ENCODE assay signal across 1 cellular context in genomic region chr4:158211288-158211687, GRCh38.
A peak's percentile ranks its signal among the peaks of the same experiment; 100 is the strongest.
TF ChIP-seq lines count a peak whose summit lies in the region.

No MANE protein-coding gene starts in this region.

TF ChIP-seq in K562, 482 proteins besides CTCF, POLR2A, EP300 and RAD21 (continued from another document and continues in another):
- TF ChIP-seq SPI1 (IDR thresholded peaks at IDR 0.05; ENCODE audit: borderline replicate concordance, low read depth, low read length): no peak
- no peak for TF ChIP-seq ZNF217 (CRISPR knock-in tag; IDR thresholded peaks at IDR 0.05)
- no peak for TF ChIP-seq ZNF561 (CRISPR knock-in tag; conservative IDR thresholded peaks at IDR 0.05)
- no peak for TF ChIP-seq HDAC6 (IDR thresholded peaks at IDR 0.05; ENCODE audit: low read depth, low read length)
- no peak for TF ChIP-seq E2F4 (CRISPR knock-in tag; IDR thresholded peaks at IDR 0.05; ENCODE audit: low read depth)
- TF ChIP-seq, protein P1, sequence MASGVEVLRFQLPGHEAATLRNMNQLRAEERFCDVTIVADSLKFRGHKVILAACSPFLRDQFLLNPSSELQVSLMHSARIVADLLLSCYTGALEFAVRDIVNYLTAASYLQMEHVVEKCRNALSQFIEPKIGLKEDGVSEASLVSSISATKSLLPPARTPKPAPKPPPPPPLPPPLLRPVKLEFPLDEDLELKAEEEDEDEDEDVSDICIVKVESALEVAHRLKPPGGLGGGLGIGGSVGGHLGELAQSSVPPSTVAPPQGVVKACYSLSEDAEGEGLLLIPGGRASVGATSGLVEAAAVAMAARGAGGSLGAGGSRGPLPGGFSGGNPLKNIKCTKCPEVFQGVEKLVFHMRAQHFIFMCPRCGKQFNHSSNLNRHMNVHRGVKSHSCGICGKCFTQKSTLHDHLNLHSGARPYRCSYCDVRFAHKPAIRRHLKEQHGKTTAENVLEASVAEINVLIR (CRISPR knock-in tag; IDR thresholded peaks at IDR 0.05): no peak
- no peak for TF ChIP-seq NCOA6 (IDR thresholded peaks at IDR 0.05)
- no peak for TF ChIP-seq NFXL1 (CRISPR knock-in tag; IDR thresholded peaks at IDR 0.05)
- no peak for TF ChIP-seq MECOM (CRISPR knock-in tag; IDR thresholded peaks at IDR 0.05)
- no peak for TF ChIP-seq MCM5 (IDR thresholded peaks at IDR 0.05; ENCODE audit: low read depth)
- peak; percentile 44 for TF ChIP-seq CBFA2T3 (IDR thresholded peaks at IDR 0.05)
- no peak for TF ChIP-seq NCOR1 (IDR thresholded peaks at IDR 0.05)
- TF ChIP-seq, protein P2, sequence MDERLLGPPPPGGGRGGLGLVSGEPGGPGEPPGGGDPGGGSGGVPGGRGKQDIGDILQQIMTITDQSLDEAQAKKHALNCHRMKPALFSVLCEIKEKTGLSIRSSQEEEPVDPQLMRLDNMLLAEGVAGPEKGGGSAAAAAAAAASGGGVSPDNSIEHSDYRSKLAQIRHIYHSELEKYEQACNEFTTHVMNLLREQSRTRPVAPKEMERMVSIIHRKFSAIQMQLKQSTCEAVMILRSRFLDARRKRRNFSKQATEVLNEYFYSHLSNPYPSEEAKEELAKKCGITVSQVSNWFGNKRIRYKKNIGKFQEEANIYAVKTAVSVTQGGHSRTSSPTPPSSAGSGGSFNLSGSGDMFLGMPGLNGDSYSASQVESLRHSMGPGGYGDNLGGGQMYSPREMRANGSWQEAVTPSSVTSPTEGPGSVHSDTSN (CRISPR knock-in tag; IDR thresholded peaks at IDR 0.05; ENCODE audit: low read depth): no peak
- TF ChIP-seq, protein P2 (tag; conservative IDR thresholded peaks at IDR 0.05; ENCODE audit: low read depth): no peak
- TF ChIP-seq DPF2 (IDR thresholded peaks at IDR 0.05): no peak; the same call in 1 of the 2 replicates
- no peak for TF ChIP-seq NFE2 (IDR thresholded peaks at IDR 0.05; ENCODE audit: low read depth)
- TF ChIP-seq SIRT6 (IDR thresholded peaks at IDR 0.05; ENCODE audit: low read depth, low read length): no peak
- peak; percentile 14 to 43; a peak in 1 of 4 replicates for TF ChIP-seq KDM1A (IDR thresholded peaks at IDR 0.05)
- TF ChIP-seq ZNF134 (CRISPR knock-in tag; conservative IDR thresholded peaks at IDR 0.05): no peak
- TF ChIP-seq RBM14 (IDR thresholded peaks at IDR 0.05; ENCODE audit: borderline replicate concordance, insufficient read depth, low read depth, low read length): no peak
- no peak for TF ChIP-seq RBBP5 (IDR thresholded peaks at IDR 0.05; ENCODE audit: borderline replicate concordance, insufficient read depth, low read length, poor library complexity, severe bottlenecking)
- TF ChIP-seq ZNF165 (CRISPR knock-in tag; IDR thresholded peaks at IDR 0.05; ENCODE audit: borderline replicate concordance): no peak
- no peak for TF ChIP-seq TFAM (CRISPR knock-in tag; conservative IDR thresholded peaks at IDR 0.05)
- no peak for TF ChIP-seq SMAD1 (IDR thresholded peaks at IDR 0.05; ENCODE audit: low read depth, low read length, partially characterized antibody)
- no peak for TF ChIP-seq RHOXF2B (CRISPR knock-in tag; conservative IDR thresholded peaks at IDR 0.05)
- TF ChIP-seq HOXB6 (CRISPR knock-in tag; IDR thresholded peaks at IDR 0.05; ENCODE audit: borderline replicate concordance): no peak
- no peak for TF ChIP-seq SIN3A (IDR thresholded peaks at IDR 0.05; ENCODE audit: borderline replicate concordance in 2 of 2, control insufficient read depth in 1 of 2, low read depth in 2 of 2, low read length in 2 of 2)
- TF ChIP-seq ZEB2 (IDR thresholded peaks at IDR 0.05): peak; percentile 90
- TF ChIP-seq TEAD4 (IDR thresholded peaks at IDR 0.05; ENCODE audit: low read length): peak; percentile 15; the same call in 1 of the 2 replicates
- no peak for TF ChIP-seq TEAD4 (CRISPR knock-in tag; IDR thresholded peaks at IDR 0.05; ENCODE audit: borderline replicate concordance)
- no peak for TF ChIP-seq ZNF124 (CRISPR knock-in tag; IDR thresholded peaks at IDR 0.05)
- no peak for TF ChIP-seq RNF219 (CRISPR knock-in tag; IDR thresholded peaks at IDR 0.05)
- no peak for TF ChIP-seq POLR3G (IDR thresholded peaks at IDR 0.05; ENCODE audit: extremely low read depth, insufficient read length, insufficient replicate concordance)
- TF ChIP-seq IFI16 (CRISPR knock-in tag; IDR thresholded peaks at IDR 0.05): no peak
- TF ChIP-seq, protein P3, sequence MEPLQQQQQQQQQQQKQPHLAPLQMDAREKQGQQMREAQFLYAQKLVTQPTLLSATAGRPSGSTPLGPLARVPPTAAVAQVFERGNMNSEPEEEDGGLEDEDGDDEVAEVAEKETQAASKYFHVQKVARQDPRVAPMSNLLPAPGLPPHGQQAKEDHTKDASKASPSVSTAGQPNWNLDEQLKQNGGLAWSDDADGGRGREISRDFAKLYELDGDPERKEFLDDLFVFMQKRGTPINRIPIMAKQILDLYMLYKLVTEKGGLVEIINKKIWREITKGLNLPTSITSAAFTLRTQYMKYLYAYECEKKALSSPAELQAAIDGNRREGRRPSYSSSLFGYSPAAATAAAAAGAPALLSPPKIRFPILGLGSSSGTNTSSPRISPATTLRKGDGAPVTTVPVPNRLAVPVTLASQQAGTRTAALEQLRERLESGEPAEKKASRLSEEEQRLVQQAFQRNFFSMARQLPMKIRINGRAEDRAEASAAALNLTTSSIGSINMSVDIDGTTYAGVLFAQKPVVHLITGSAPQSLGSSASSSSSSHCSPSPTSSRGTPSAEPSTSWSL (CRISPR knock-in tag; IDR thresholded peaks at IDR 0.05; ENCODE audit: borderline replicate concordance): no peak
- no peak for TF ChIP-seq SUPT5H (IDR thresholded peaks at IDR 0.05)
- no peak for TF ChIP-seq ATF1 (CRISPR knock-in tag; IDR thresholded peaks at IDR 0.05)
- TF ChIP-seq ATF1 (tag; IDR thresholded peaks at IDR 0.05): no peak
- TF ChIP-seq DMBX1 (CRISPR knock-in tag; IDR thresholded peaks at IDR 0.05; ENCODE audit: borderline replicate concordance): no peak
- TF ChIP-seq NFIC (IDR thresholded peaks at IDR 0.05): no peak
- no peak for TF ChIP-seq CEBPZ (IDR thresholded peaks at IDR 0.05; ENCODE audit: borderline replicate concordance, low read depth, low read length)
- no peak for TF ChIP-seq PPARD (CRISPR knock-in tag; IDR thresholded peaks at IDR 0.05)
- TF ChIP-seq BHLHE40 (IDR thresholded peaks at IDR 0.05; ENCODE audit: low read length): peak; percentile 61; the same call in 1 of the 2 replicates
- 0 out of 2 replicates have a peak, but pooled peaks have one; percentile 20 for TF ChIP-seq C11orf30 (IDR thresholded peaks at IDR 0.05; ENCODE audit: low read depth)
- TF ChIP-seq PYGO2 (tag; IDR thresholded peaks at IDR 0.05): no peak
- no peak for TF ChIP-seq PHTF2 (CRISPR knock-in tag; IDR thresholded peaks at IDR 0.05)
- TF ChIP-seq CTBP1 (IDR thresholded peaks at IDR 0.05; ENCODE audit: borderline replicate concordance): peak; percentile 66; the same call in 1 of the 2 replicates
- no peak for TF ChIP-seq E2F1 (CRISPR knock-in tag; IDR thresholded peaks at IDR 0.05)
- no peak for TF ChIP-seq ZFP1 (CRISPR knock-in tag; IDR thresholded peaks at IDR 0.05)
